Comparison of ENCODE assay signal across 17 cellular contexts in the genomic region with DNA sequence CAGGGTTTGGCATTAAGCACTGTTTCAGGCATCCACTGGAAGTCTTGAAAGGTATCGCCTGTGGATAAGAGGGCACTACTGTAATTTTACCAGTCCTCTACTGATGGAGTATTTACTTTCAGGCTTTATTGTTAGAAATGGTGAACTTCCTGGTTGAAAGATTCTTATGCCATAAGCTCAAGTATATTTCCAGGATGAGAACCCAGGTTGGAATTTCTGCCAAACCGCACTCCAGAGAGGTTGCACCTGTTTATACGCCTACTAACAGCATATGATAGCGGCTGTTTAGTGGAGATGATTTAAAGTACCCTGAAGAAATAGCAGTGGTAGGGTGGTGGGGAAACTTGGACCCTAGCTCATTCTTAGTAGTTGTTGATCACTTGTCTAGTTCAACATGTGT. TPM values are rescaled to one million over a fixed set of nuclear protein-coding genes. Genes with fewer than 3 reads are reported as not detected.
DNase-seq lines count a peak whose midpoint lies in the region; ATAC-seq and TF ChIP-seq lines count a peak whose summit lies in the region.
"Had no signal": no experiment of that assay in that cellular context is flagged by ENCODE, and none has a peak within 500 bp of the region (broad histone marks: within the 10 kb centered on the region; RNA-seq: fewer than 3 reads in every experiment).

No MANE protein-coding gene starts in this region.

- intact Hi-C loops in left ventricle myocardium inferior (cut with micrococcal nuclease), result no loop called here
- intact Hi-C loops in cardiac septum (cut with DNase I), result no loop called here
- intact Hi-C loops in lower lobe of right lung (cut with DNase I), result loop anchor here (10.0 kb wide), 1 partner anchor 46 kb away; no protein-coding TSS in a partner anchor
- intact Hi-C loops in esophagus squamous epithelium (cut with DNase I), result no loop called here

- H4K20me1 ChIP-seq in neural progenitor cell (ENCODE audit: low read depth), result no peaks in the 10 kb centered on the region

- H3K36me3 ChIP-seq in left ventricle myocardium inferior, result no peaks in the 10 kb centered on the region
- no peaks in the 10 kb centered on the region for H3K36me3 ChIP-seq in lower lobe of right lung
- no peaks in the 10 kb centered on the region for H3K36me3 ChIP-seq in neural progenitor cell
- H3K36me3 ChIP-seq in esophagus squamous epithelium, result no peaks in the 10 kb centered on the region

- ATAC-seq in lower lobe of right lung (peak; percentile 88 to 89), GM18498 (IDR thresholded peaks at IDR 0.05; ENCODE audit: unreplicated experiment) (no peak), HG02852 (IDR thresholded peaks at IDR 0.05; ENCODE audit: unreplicated experiment) (no peak)
- ATAC-seq: A549, HepG2, WTC11 had no signal

- no peaks in the 10 kb centered on the region for H3K9me3 Mint-ChIP-seq in neural progenitor cell
- H3K9me3 Mint-ChIP-seq: CD4-positive, alpha-beta T cell; stimulated activated memory B cell treated with anti-CD40 and anti-IgM and Interleukin-4, amounts not matched to agents 10 μg/mL and 1 μg/mL and 100 μg/mL, for 72 hours; WTC11 had no signal

- TF ChIP-seq POLR2A in esophagus squamous epithelium (IDR thresholded peaks at IDR 0.05), result no peak

- H2AFZ ChIP-seq in neural progenitor cell (replicated peaks), result no peak overlapping the region

- H3K9me3 ChIP-seq in left ventricle myocardium inferior (replicated peaks), result no peaks in the 10 kb centered on the region
- H3K9me3 ChIP-seq in lower lobe of right lung, result no peaks in the 10 kb centered on the region
- H3K9me3 ChIP-seq in neural progenitor cell (ENCODE audit: low read depth), result no peaks in the 10 kb centered on the region
- no peaks in the 10 kb centered on the region for H3K9me3 ChIP-seq in esophagus squamous epithelium
- H3K9me3 ChIP-seq: A549 had no signal

- H3F3A ChIP-seq in neural progenitor cell (ENCODE audit: low read depth), result peaks cover 12% of the 10 kb centered on the region

- H3K4me3 ChIP-seq in left ventricle myocardium inferior (no peak overlapping the region), lower lobe of right lung (no peak overlapping the region), neural progenitor cell (no peak overlapping the region), esophagus squamous epithelium (no peak overlapping the region)
- H3K4me3 ChIP-seq: A549, smooth muscle cell had no signal

- H3K27ac Mint-ChIP-seq in neural progenitor cell, result no peak overlapping the region
- H3K27ac Mint-ChIP-seq: stimulated activated memory B cell treated with anti-CD40 and anti-IgM and Interleukin-4, amounts not matched to agents 10 μg/mL and 1 μg/mL and 100 μg/mL, for 72 hours; WTC11 had no signal

- H3K4me2 ChIP-seq in neural progenitor cell, result no peak overlapping the region
- H3K4me2 ChIP-seq: smooth muscle cell had no signal

- peaks cover 4% of the 10 kb centered on the region for H3K79me2 ChIP-seq in neural progenitor cell (ENCODE audit: low read depth)

- H3K9ac ChIP-seq in neural progenitor cell, result no peak overlapping the region

- peaks cover 58% of the 10 kb centered on the region for H3K4me1 Mint-ChIP-seq in neural progenitor cell

- TF ChIP-seq CTCF in left ventricle myocardium inferior (IDR thresholded peaks at IDR 0.05; ENCODE audit: borderline replicate concordance) (no peak), lower lobe of right lung (IDR thresholded peaks at IDR 0.05) (no peak), neural progenitor cell (IDR thresholded peaks at IDR 0.05) (no peak), esophagus squamous epithelium (IDR thresholded peaks at IDR 0.05) (no peak)

- H3K27ac ChIP-seq in left ventricle myocardium inferior (replicated peaks), result peak overlapping the region; percentile 81
- H3K27ac ChIP-seq in lower lobe of right lung, result no peak overlapping the region
- no peak overlapping the region for H3K27ac ChIP-seq in neural progenitor cell
- H3K27ac ChIP-seq in esophagus squamous epithelium, result no peak overlapping the region
- H3K27ac ChIP-seq: A549 had no signal

- DNase-seq in left ventricle myocardium inferior (no peak), cardiac septum (ENCODE audit: low spot score) (no peak), NCI-H2196 (lab: John Stamatoyannopoulos, UW; ENCODE audit: unreplicated experiment) (peak; percentile 70), lower lobe of right lung (no peak), neural progenitor cell (ENCODE audit: low spot score) (no peak), esophagus squamous epithelium (lab: John Stamatoyannopoulos, UW) (no peak)
- DNase-seq: activated effector memory CD4-positive, alpha-beta T cell treated with anti-CD3 and anti-CD28 coated beads, Interleukin-2, amount 50 U/mL, for 16 hours; CD4-positive, alpha-beta T cell; cortex of kidney; NCI-H1048 had no signal

- no peaks in the 10 kb centered on the region for H3K27me3 Mint-ChIP-seq in neural progenitor cell (ENCODE audit: insufficient read depth, low read depth)
- H3K27me3 Mint-ChIP-seq: CD4-positive, alpha-beta T cell had no signal

- H3K4me1 ChIP-seq in left ventricle myocardium inferior (peaks cover 90% of the 10 kb centered on the region), lower lobe of right lung (peaks cover 66% of the 10 kb centered on the region), neural progenitor cell (peaks cover 27% of the 10 kb centered on the region), esophagus squamous epithelium (peaks cover 6 to 55% (median 22%) of the 10 kb centered on the region in 3 donors)

- H3K4me3 Mint-ChIP-seq in neural progenitor cell, result no peak overlapping the region
- H3K4me3 Mint-ChIP-seq: stimulated activated memory B cell treated with anti-CD40 and anti-IgM and Interleukin-4, amounts not matched to agents 10 μg/mL and 1 μg/mL and 100 μg/mL, for 72 hours; WTC11 had no signal

- H3K27me3 ChIP-seq in left ventricle myocardium inferior (ENCODE audit: low read depth), result no peaks in the 10 kb centered on the region
- H3K27me3 ChIP-seq in lower lobe of right lung (ENCODE audit: low read depth), result no peaks in the 10 kb centered on the region
- no peaks in the 10 kb centered on the region for H3K27me3 ChIP-seq in neural progenitor cell
- no peaks in the 10 kb centered on the region for H3K27me3 ChIP-seq in esophagus squamous epithelium

- no peaks in the 10 kb centered on the region for H3K36me3 Mint-ChIP-seq in neural progenitor cell
- H3K36me3 Mint-ChIP-seq: stimulated activated memory B cell treated with anti-CD40 and anti-IgM and Interleukin-4, amounts not matched to agents 10 μg/mL and 1 μg/mL and 100 μg/mL, for 72 hours; WTC11 had no signal

- 92 to 94% methylated on average over 4 of the region's 4 CpGs for WGBS in esophagus squamous epithelium, 2 donors

RNA-seq across cellular contexts. Expression of gene FNIP2, which starts 9.9 kb away (rescaled TPM):
- total RNA-seq in left ventricle myocardium inferior (44.0 TPM), cardiac septum (38.5 TPM), lower lobe of right lung (90.7 TPM), neural progenitor cell (ENCODE audit: low replicate concordance) (9.9 and 10.5 TPM in 2 replicates), esophagus squamous epithelium (10 to 100 TPM in 3 of 4 donors, 1 to 10 TPM in 1; 6.0 to 28.8 (median 12.4) TPM)

RNA-seq across cellular contexts. Expression of gene PPID, which starts 55.5 kb away (rescaled TPM):
- total RNA-seq in left ventricle myocardium inferior (39.2 TPM), cardiac septum (31.9 TPM), lower lobe of right lung (23.2 TPM), neural progenitor cell (ENCODE audit: low replicate concordance) (54.0 and 106 TPM in 2 replicates), esophagus squamous epithelium (10 to 100 TPM; 14.1 to 24.8 (median 21.5) TPM)

Comparison
In these comparisons a context has a peak if more than half of its experiments do, and no peak if none do; other contexts are left out.
1. ATAC-seq: peak in lower lobe of right lung (2 of 2); none in GM18498 (single experiment) and HG02852 (single experiment).